16 cellular contexts compared by ENCODE assay signal in genomic region chr20:58432190-58432954, GRCh38. TPM values are rescaled to one million over a fixed set of nuclear protein-coding genes. Genes with fewer than 3 reads are reported as not detected.
A peak's percentile ranks its signal among the peaks of the same experiment; 100 is the strongest.
DNase-seq lines count a peak whose midpoint lies in the region; ATAC-seq and TF ChIP-seq lines count a peak whose summit lies in the region.
"Had no signal": no experiment of that assay in that cellular context is flagged by ENCODE, and none has a peak within 500 bp of the region (broad histone marks: within the 10 kb centered on the region; RNA-seq: fewer than 3 reads in every experiment).

No MANE protein-coding gene starts in this region.

- no peaks in the 10 kb centered on the region for H3K9me3 ChIP-seq in AG04450 (ENCODE audit: control insufficient read depth, insufficient read depth, low read length)
- H3K9me3 ChIP-seq in Caco-2, result no peaks in the 10 kb centered on the region
- H3K9me3 ChIP-seq in lower lobe of right lung, result no peaks in the 10 kb centered on the region
- H3K9me3 ChIP-seq: pancreas had no signal

- no peak overlapping the region for H3K4me3 Mint-ChIP-seq in Caco-2 (ENCODE audit: unreplicated experiment)
- H3K4me3 Mint-ChIP-seq in effector memory CD8-positive, alpha-beta T cell, result no peak overlapping the region
- H3K4me3 Mint-ChIP-seq: activated B cell treated with CpG ODN at 0.5 μM for 24 hours, B cell, mesothelial cell of epicardium had no signal

- intact Hi-C loops in Caco-2 (cut with micrococcal nuclease; ENCODE audit: unreplicated experiment) (no loop called here), lower lobe of right lung (cut with DNase I) (no loop called here)

- H3K27me3 Mint-ChIP-seq in Caco-2 (ENCODE audit: insufficient read depth, unreplicated experiment), result no peaks in the 10 kb centered on the region
- H3K27me3 Mint-ChIP-seq in effector memory CD8-positive, alpha-beta T cell, result no peaks in the 10 kb centered on the region
- H3K27me3 Mint-ChIP-seq: activated B cell treated with CpG ODN at 0.5 μM for 24 hours, B cell had no signal

- H3K4me1 Mint-ChIP-seq in Caco-2 (ENCODE audit: low read depth, unreplicated experiment), result peaks cover 39% of the 10 kb centered on the region
- peaks cover 33 to 36% of the 10 kb centered on the region in 2 donors for H3K4me1 Mint-ChIP-seq in effector memory CD8-positive, alpha-beta T cell (ENCODE audit: low read depth in 2 of 2)
- H3K4me1 Mint-ChIP-seq: mesothelial cell of epicardium had no signal

- CTCF ChIA-PET in AG04450 (lab: Charles Lee) (interaction anchor here (0.8 to 1.4 kb wide), 6 partner anchors 15 to 219 kb away, joined by 3 to 8 read pairs (median 3); partner anchors contain the start of genes STX16 and VAPB), Caco-2 (lab: Charles Lee) (no interaction called here)

- H3K36me3 Mint-ChIP-seq in Caco-2 (ENCODE audit: insufficient read depth, unreplicated experiment), result peaks cover 51% of the 10 kb centered on the region
- H3K36me3 Mint-ChIP-seq in effector memory CD8-positive, alpha-beta T cell (ENCODE audit: insufficient read depth), result peaks cover 21% of the 10 kb centered on the region

- BruUV-seq in Caco-2 (replicated peaks; lab: Mats Ljungman, UMichigan), result no TSS peak

- no peak for ATAC-seq in effector memory CD8-positive, alpha-beta T cell (replicated peaks)
- ATAC-seq in lower lobe of right lung (peak; percentile 46 to 65), GM18868 (IDR thresholded peaks at IDR 0.05; ENCODE audit: unreplicated experiment) (no peak), GM18498 (IDR thresholded peaks at IDR 0.05; ENCODE audit: unreplicated experiment) (no peak), GM21526 (IDR thresholded peaks at IDR 0.05; ENCODE audit: low FRiP score, unreplicated experiment) (no peak)

- TF ChIP-seq CTCF in AG04450 (IDR thresholded peaks at IDR 0.05; ENCODE audit: low read depth, low read length) (no peak), Caco-2 (IDR thresholded peaks at IDR 0.05; ENCODE audit: insufficient read depth in 1 of 2, low read depth in 1 of 2, low read length in 1 of 2, severe bottlenecking in 1 of 2, unreplicated experiment in 1 of 2) (no peak), lower lobe of right lung (IDR thresholded peaks at IDR 0.05) (no peak)

- DNase-seq in AG04450 (ENCODE audit: low read depth, low spot score) (peak; percentile 44), Caco-2 (no peak), lower lobe of right lung (no peak), GM19238 (ENCODE audit: insufficient read length, low spot score) (no peak)
- no peak for DNase-seq in effector memory CD8-positive, alpha-beta T cell
- DNase-seq: activated B cell treated with CpG ODN at 0.5 μM for 24 hours; activated CD8-positive, alpha-beta memory T cell treated with anti-CD3 and anti-CD28 coated beads, Interleukin-2, amount 50 U/mL, for 4 hours; cortex of kidney; NCI-H1105 treated with DMSO at 0.1 percent for 48 hours; NCI-H2227 treated with DMSO at 0.1 percent for 48 hours; pancreas had no signal

- H3K4me3 ChIP-seq in AG04450 (ENCODE audit: low read depth, low read length) (no peak overlapping the region), Caco-2 (ENCODE audit: low read depth, low read length) (no peak overlapping the region), lower lobe of right lung (no peak overlapping the region)
- H3K4me3 ChIP-seq: pancreas had no signal

- H3K36me3 ChIP-seq in Caco-2 (ENCODE audit: control insufficient read depth, insufficient read depth, low read length) (peaks cover 1% of the 10 kb centered on the region; the same call in 1 of the 2 replicates), lower lobe of right lung (peaks cover 10% of the 10 kb centered on the region)
- H3K36me3 ChIP-seq: pancreas had no signal

- no peaks in the 10 kb centered on the region for H3K9me3 Mint-ChIP-seq in Caco-2 (ENCODE audit: unreplicated experiment)
- no peaks in the 10 kb centered on the region for H3K9me3 Mint-ChIP-seq in effector memory CD8-positive, alpha-beta T cell
- H3K9me3 Mint-ChIP-seq: activated B cell treated with CpG ODN at 0.5 μM for 24 hours had no signal

- POLR2A ChIA-PET in AG04450 (lab: Yijun Ruan, JAX), result interaction anchor here (0.8 to 0.9 kb wide), 2 partner anchors 14 to 44 kb away, joined by 3 read pairs; partner anchors contain the start of gene VAPB
- POLR2A ChIA-PET in Caco-2 (lab: Charles Lee), result interaction anchor here (0.7 kb wide), 1 partner anchor 600 kb away, joined by 4 read pairs; the partner anchor contains the start of gene ATP5F1E

- H3K27ac Mint-ChIP-seq in Caco-2 (ENCODE audit: unreplicated experiment), result peak overlapping the region; percentile 39
- H3K27ac Mint-ChIP-seq in effector memory CD8-positive, alpha-beta T cell, result peak overlapping the region; percentile 66 to 83
- H3K27ac Mint-ChIP-seq: activated B cell treated with CpG ODN at 0.5 μM for 24 hours, B cell, mesothelial cell of epicardium had no signal

- H3K27ac ChIP-seq in AG04450 (ENCODE audit: low read depth, low read length) (no peak overlapping the region), lower lobe of right lung (no peak overlapping the region)
- H3K27ac ChIP-seq: pancreas had no signal

- no peaks in the 10 kb centered on the region for H3K27me3 ChIP-seq in AG04450 (ENCODE audit: control insufficient read depth, insufficient read depth, low read length)
- H3K27me3 ChIP-seq in Caco-2 (replicated peaks; ENCODE audit: control insufficient read depth, insufficient read depth, low read length), result no peaks in the 10 kb centered on the region
- H3K27me3 ChIP-seq in lower lobe of right lung (ENCODE audit: low read depth), result no peaks in the 10 kb centered on the region
- H3K27me3 ChIP-seq: pancreas had no signal

- H3K4me1 ChIP-seq in Caco-2 (peaks cover 38% of the 10 kb centered on the region), lower lobe of right lung (peaks cover 12% of the 10 kb centered on the region)

RNA-seq across cellular contexts. Expression of gene VAPB, which starts 43.3 kb away (rescaled TPM):
- polyA plus RNA-seq in AG04450 (2011; rRNA removed), result 36.3 and 43.8 TPM in 2 replicates
- 23.3 and 25.5 TPM in 2 replicates for polyA minus RNA-seq in AG04450 (2011; rRNA and poly(A)+ RNA removed)
- total RNA-seq in Caco-2 (2022) (182 and 186 TPM in 2 replicates), lower lobe of right lung (44.5 TPM)

Comparison
In these comparisons a context has a peak if more than half of its experiments do, and no peak if none do; other contexts are left out.
1. ATAC-seq: peak in lower lobe of right lung (2 of 2); none in effector memory CD8-positive, alpha-beta T cell (single experiment), GM18868 (single experiment), GM18498 (single experiment) and GM21526 (single experiment).